Comparison of ENCODE assay signal across 14 cellular contexts in genomic region chr2:234834228-234834923, GRCh38.
DNase-seq lines count a peak whose midpoint lies in the region; ATAC-seq and TF ChIP-seq lines count a peak whose summit lies in the region.
"Had no signal": no experiment of that assay in that cellular context is flagged by ENCODE, and none has a peak within 500 bp of the region (broad histone marks: within the 10 kb centered on the region; RNA-seq: fewer than 3 reads in every experiment).

No MANE protein-coding gene starts in this region.

- no peak overlapping the region for H4K91ac ChIP-seq in neuronal stem cell (ENCODE audit: low read depth, low read length, poor library complexity)

- H3K4me1 ChIP-seq in HCT116 (ENCODE audit: control insufficient read depth in 1 of 2, insufficient read depth in 2 of 2, low read length in 2 of 2), result peaks cover 6 to 15% of the 10 kb centered on the region in 2 experiments; a peak in 3 of 4 replicates
- peaks cover 0 to 4% of the 10 kb centered on the region in 2 donors for H3K4me1 ChIP-seq in neuronal stem cell (ENCODE audit: control insufficient read depth in 2 of 2, insufficient read depth in 1 of 2, low read depth in 1 of 2, low read length in 2 of 2)

- no peaks in the 10 kb centered on the region for H3K4me1 Mint-ChIP-seq in glutamatergic neuron (ENCODE audit: low read depth, unreplicated experiment)
- H3K4me1 Mint-ChIP-seq in stimulated activated naive CD8-positive, alpha-beta T cell treated with anti-CD3 and anti-CD28 coated beads, Interleukin-15, amount 100 ng/mL, for 72 hours, result no peaks in the 10 kb centered on the region
- H3K4me1 Mint-ChIP-seq: CD14-positive monocyte had no signal

- no peak overlapping the region for H3K9ac ChIP-seq in HCT116 (ENCODE audit: low read length)
- no peak overlapping the region for H3K9ac ChIP-seq in neuronal stem cell (ENCODE audit: low read depth, low read length, poor library complexity)
- H3K9ac ChIP-seq: GM23248 had no signal

- no peak overlapping the region for H2BK5ac ChIP-seq in neuronal stem cell (ENCODE audit: low read length)

- WGBS in neuronal stem cell (ENCODE audit: extremely low coverage in 2 of 2, insufficient read length in 2 of 2, insufficient replicate concordance in 1 of 2), 2 donors, result no CpG with 5 or more reads among the region's 7 CpGs

- H3K36me3 ChIP-seq in HCT116 (ENCODE audit: control insufficient read depth in 1 of 2, insufficient read depth in 2 of 2, low read length in 2 of 2), result no peaks in the 10 kb centered on the region
- no peaks in the 10 kb centered on the region for H3K36me3 ChIP-seq in neuronal stem cell (replicated peaks in 1 of 2; ENCODE audit: control insufficient read depth in 2 of 2, insufficient read depth in 2 of 2, low read length in 2 of 2)

- no peak overlapping the region for H3K27ac ChIP-seq in HCT116 (ENCODE audit: low read depth, low read length)
- H3K27ac ChIP-seq in neuronal stem cell (replicated peaks; ENCODE audit: low read length), result no peak overlapping the region
- H3K27ac ChIP-seq: GM23248 had no signal

- H2BK15ac ChIP-seq in neuronal stem cell (ENCODE audit: low read length), result no peak overlapping the region

- H4K8ac ChIP-seq in neuronal stem cell (ENCODE audit: low read depth, low read length), result no peak overlapping the region

- H4K20me1 ChIP-seq in HCT116 (ENCODE audit: insufficient read depth), result no peaks in the 10 kb centered on the region

- no peaks in the 10 kb centered on the region for H3K79me2 ChIP-seq in HCT116 (ENCODE audit: insufficient read depth, low read length)

- no peaks in the 10 kb centered on the region for H3K9me2 ChIP-seq in HCT116 (ENCODE audit: insufficient read depth)

- H3K4me3 Mint-ChIP-seq in glutamatergic neuron (ENCODE audit: unreplicated experiment), result peak overlapping the region; percentile 22
- H3K4me3 Mint-ChIP-seq in stimulated activated naive CD8-positive, alpha-beta T cell treated with anti-CD3 and anti-CD28 coated beads, Interleukin-15, amount 100 ng/mL, for 72 hours, result no peak overlapping the region
- H3K4me3 Mint-ChIP-seq: CD14-positive monocyte; CD8-positive, alpha-beta T cell had no signal

- TF ChIP-seq CTCF in HCT116 (IDR thresholded peaks at IDR 0.05 in 2 of 3, conservative IDR thresholded peaks at IDR 0.05 in 1 of 3; ENCODE audit: borderline replicate concordance in 1 of 3, insufficient read depth in 1 of 3, low read depth in 2 of 3, low read length in 2 of 3) (no peak), glutamatergic neuron (IDR thresholded peaks at IDR 0.05; ENCODE audit: partially characterized antibody, unreplicated experiment) (no peak)

- no peaks in the 10 kb centered on the region for H3K9me3 Mint-ChIP-seq in glutamatergic neuron (ENCODE audit: unreplicated experiment)
- H3K9me3 Mint-ChIP-seq in stimulated activated naive CD8-positive, alpha-beta T cell treated with anti-CD3 and anti-CD28 coated beads, Interleukin-15, amount 100 ng/mL, for 72 hours, result no peaks in the 10 kb centered on the region
- H3K9me3 Mint-ChIP-seq: CD8-positive, alpha-beta T cell had no signal

- no peak for TF ChIP-seq POLR2A in HCT116 (IDR thresholded peaks at IDR 0.05; ENCODE audit: borderline replicate concordance, extremely low read depth, insufficient read depth, insufficient read length)

- no peak overlapping the region for H3K27ac Mint-ChIP-seq in glutamatergic neuron (ENCODE audit: unreplicated experiment)
- no peak overlapping the region for H3K27ac Mint-ChIP-seq in stimulated activated naive CD8-positive, alpha-beta T cell treated with anti-CD3 and anti-CD28 coated beads, Interleukin-15, amount 100 ng/mL, for 72 hours
- H3K27ac Mint-ChIP-seq: CD14-positive monocyte; CD8-positive, alpha-beta T cell had no signal

- no peak overlapping the region for H2AK5ac ChIP-seq in neuronal stem cell (ENCODE audit: low read depth, low read length)

- DNase-seq in HCT116 (ENCODE audit: low read depth, low spot score) (no peak), HT-29 (ENCODE audit: low spot score) (peak; percentile 13), glutamatergic neuron (no peak), neuronal stem cell (ENCODE audit: low spot score) (no peak)
- DNase-seq in stimulated activated naive CD8-positive, alpha-beta T cell treated with anti-CD3 and anti-CD28 coated beads, Interleukin-15, amount 100 ng/mL, for 72 hours, result no peak
- DNase-seq: CD8-positive, alpha-beta T cell; COR-L47; DMS153; DMS79 treated with DMSO at 0.1 percent for 48 hours; EL; GM23248; H7 had no signal

- BruUV-seq in HCT116 (replicated peaks; lab: Mats Ljungman, UMichigan), result no TSS peak

- H3K23ac ChIP-seq in neuronal stem cell (ENCODE audit: low read depth, low read length, poor library complexity), result no peak overlapping the region

- H2BK120ac ChIP-seq in neuronal stem cell (ENCODE audit: low read depth, low read length), result no peak overlapping the region

- no peaks in the 10 kb centered on the region for H3K79me1 ChIP-seq in neuronal stem cell (ENCODE audit: low read depth, low read length)

- intact Hi-C loops in HCT116 (cut with micrococcal nuclease), result no loop called here

- H2AFZ ChIP-seq in HCT116 (ENCODE audit: low read depth, low read length, poor library complexity, severe bottlenecking) (peak overlapping the region; percentile 74), neuronal stem cell (ENCODE audit: low read length) (peak overlapping the region; percentile 2)
- H2AFZ ChIP-seq: GM23248 had no signal

- CTCF ChIA-PET in HCT116 (lab: Charles Lee), result no interaction called here

- POLR2A ChIA-PET in HCT116 (lab: Charles Lee), result no interaction called here

- no peak overlapping the region for H3K4me2 ChIP-seq in HCT116 (ENCODE audit: low read length)
- no peak overlapping the region for H3K4me2 ChIP-seq in neuronal stem cell (ENCODE audit: insufficient read depth, low read length, poor library complexity, severe bottlenecking)

- RAD21 ChIA-PET in HCT116 (lab: Charles Lee; ENCODE audit: low non-redundant PET in 1 of 2, low total read pairs in 2 of 2, uncharacterized antibody in 2 of 2, unreplicated experiment in 2 of 2), result no interaction called here

- ATAC-seq in HCT116 (no peak), HG02885 (IDR thresholded peaks at IDR 0.05; ENCODE audit: poor library complexity, unreplicated experiment) (no peak)
- no peak for ATAC-seq in stimulated activated naive CD8-positive, alpha-beta T cell treated with anti-CD3 and anti-CD28 coated beads, Interleukin-15, amount 100 ng/mL, for 72 hours
- ATAC-seq: CD8-positive, alpha-beta T cell had no signal

- H3K36me3 Mint-ChIP-seq in glutamatergic neuron (ENCODE audit: unreplicated experiment), result no peaks in the 10 kb centered on the region
- H3K36me3 Mint-ChIP-seq: CD14-positive monocyte; CD8-positive, alpha-beta T cell had no signal

- TF ChIP-seq RAD21 in HCT116 (IDR thresholded peaks at IDR 0.05; ENCODE audit: low read depth), result no peak

- H3K14ac ChIP-seq in neuronal stem cell (ENCODE audit: low read length), result no peak overlapping the region

- H3K27me3 ChIP-seq in HCT116 (ENCODE audit: insufficient read depth, low read length) (no peaks in the 10 kb centered on the region), neuronal stem cell (ENCODE audit: control insufficient read depth in 3 of 3, insufficient read depth in 3 of 3, low read depth in 1 of 3, low read length in 3 of 3) (no peaks in the 10 kb centered on the region)

- no peak overlapping the region for H3K18ac ChIP-seq in neuronal stem cell (ENCODE audit: low read length)

- peaks cover 2% of the 10 kb centered on the region for H3K27me3 Mint-ChIP-seq in glutamatergic neuron (ENCODE audit: unreplicated experiment)
- peaks cover 7% of the 10 kb centered on the region for H3K27me3 Mint-ChIP-seq in stimulated activated naive CD8-positive, alpha-beta T cell treated with anti-CD3 and anti-CD28 coated beads, Interleukin-15, amount 100 ng/mL, for 72 hours

- no peak overlapping the region for H2BK12ac ChIP-seq in neuronal stem cell (ENCODE audit: low read length)

- no peak overlapping the region for H3K4ac ChIP-seq in neuronal stem cell (ENCODE audit: low read length)

- H3K4me3 ChIP-seq in HCT116 (replicated peaks in 1 of 2; ENCODE audit: low read depth in 1 of 2, low read length in 2 of 2), result no peak overlapping the region
- H3K4me3 ChIP-seq in neuronal stem cell (ENCODE audit: low read length in 2 of 2), result no peak overlapping the region
- H3K4me3 ChIP-seq: GM23248 had no signal

- H3K9me3 ChIP-seq in HCT116 (ENCODE audit: control insufficient read depth in 1 of 2, insufficient read depth in 1 of 2, low read depth in 1 of 2, low read length in 2 of 2), result no peaks in the 10 kb centered on the region
- H3K9me3 ChIP-seq in neuronal stem cell (replicated peaks in 1 of 2; ENCODE audit: control insufficient read depth in 2 of 2, insufficient read depth in 1 of 2, low read depth in 1 of 2, low read length in 2 of 2), result peaks cover 0 to 7% of the 10 kb centered on the region in 2 donors

TF ChIP-seq in HCT116, 20 proteins besides CTCF, POLR2A, EP300 and RAD21:
- TF ChIP-seq EGR1 (IDR thresholded peaks at IDR 0.05; ENCODE audit: low read depth) (peak; percentile 37; the same call in 1 of the 2 replicates), CEBPB (IDR thresholded peaks at IDR 0.05; ENCODE audit: low read depth) (no peak), YY1 (IDR thresholded peaks at IDR 0.05; ENCODE audit: extremely low read depth, insufficient replicate concordance, low read depth, low read length) (peak; percentile 86)
TF ChIP-seq in HCT116: peak in this region for 2.
